8 cellular contexts compared by ENCODE assay signal in genomic region chr12:122888232-122888752, GRCh38. TPM values are rescaled to one million over a fixed set of nuclear protein-coding genes. Genes with fewer than 3 reads are reported as not detected.
DNase-seq lines count a peak whose midpoint lies in the region; ATAC-seq, FAIRE-seq and TF ChIP-seq lines count a peak whose summit lies in the region.

No MANE protein-coding gene starts in this region.

- peaks cover 30 to 70% (median 57%) of the 10 kb centered on the region in 3 donors for H3K4me1 Mint-ChIP-seq in IgD-negative memory B cell
- H3K4me1 Mint-ChIP-seq in brain = peaks cover 94% of the 10 kb centered on the region
- peaks cover 83% of the 10 kb centered on the region for H3K4me1 Mint-ChIP-seq in stimulated activated effector memory CD8-positive, alpha-beta T cell treated with anti-CD3 and anti-CD28 coated beads, Interleukin-12 subunit alpha, Interleukin-12 subunit beta, amount 100 ng/mL, for 72 hours

- H3K4me1 ChIP-seq in SJSA1 (replicated peaks) = peaks cover 49% of the 10 kb centered on the region

- peak; percentile 62 for ATAC-seq in stimulated activated effector memory CD8-positive, alpha-beta T cell treated with anti-CD3 and anti-CD28 coated beads, Interleukin-12 subunit alpha, Interleukin-12 subunit beta, amount 100 ng/mL, for 72 hours
- ATAC-seq in GM21360 (IDR thresholded peaks at IDR 0.05; ENCODE audit: unreplicated experiment) = no peak

- H3K9me3 Mint-ChIP-seq in IgD-negative memory B cell (no peaks in the 10 kb centered on the region), brain (peaks cover 0 to 2% (median 0%) of the 10 kb centered on the region in 5 experiments)
- peaks cover 2% of the 10 kb centered on the region for H3K9me3 Mint-ChIP-seq in stimulated activated effector memory CD8-positive, alpha-beta T cell treated with anti-CD3 and anti-CD28 coated beads, Interleukin-12 subunit alpha, Interleukin-12 subunit beta, amount 100 ng/mL, for 72 hours

- H3K4me3 ChIP-seq in GM12864 (ENCODE audit: low read depth, low read length) (peak overlapping the region; percentile 2; the same call in 1 of the 2 replicates), SJSA1 (no peak overlapping the region)

- H3K9me3 ChIP-seq in SJSA1 (replicated peaks) = no peaks in the 10 kb centered on the region

- H3K36me3 Mint-ChIP-seq in IgD-negative memory B cell (peaks cover 4% of the 10 kb centered on the region), brain (peaks cover 14% of the 10 kb centered on the region)
- H3K36me3 Mint-ChIP-seq in stimulated activated effector memory CD8-positive, alpha-beta T cell treated with anti-CD3 and anti-CD28 coated beads, Interleukin-12 subunit alpha, Interleukin-12 subunit beta, amount 100 ng/mL, for 72 hours = peaks cover 14% of the 10 kb centered on the region

- peak overlapping the region; percentile 81 to 91 (median 86) for H3K4me3 Mint-ChIP-seq in IgD-negative memory B cell
- peak overlapping the region; percentile 35 to 78 (median 70) for H3K4me3 Mint-ChIP-seq in brain
- H3K4me3 Mint-ChIP-seq in stimulated activated effector memory CD8-positive, alpha-beta T cell treated with anti-CD3 and anti-CD28 coated beads, Interleukin-12 subunit alpha, Interleukin-12 subunit beta, amount 100 ng/mL, for 72 hours = peak overlapping the region; percentile 74

- no peaks in the 10 kb centered on the region for H3K27me3 ChIP-seq in SJSA1 (replicated peaks)

- TF ChIP-seq CTCF in GM12864 (IDR thresholded peaks at IDR 0.05; ENCODE audit: low read depth, low read length, missing control alignments) (no peak), brain (conservative IDR thresholded peaks at IDR 0.05) (no peak)

- peak; percentile 86 for FAIRE-seq in islet of Langerhans (lab: Jason Lieb, UNC)

- peak overlapping the region; percentile 89 to 96 (median 90) for H3K27ac Mint-ChIP-seq in IgD-negative memory B cell
- H3K27ac Mint-ChIP-seq in brain = peak overlapping the region in 4 of 5 experiments; percentile 23 to 95 (median 90)
- peak overlapping the region; percentile 60 for H3K27ac Mint-ChIP-seq in stimulated activated effector memory CD8-positive, alpha-beta T cell treated with anti-CD3 and anti-CD28 coated beads, Interleukin-12 subunit alpha, Interleukin-12 subunit beta, amount 100 ng/mL, for 72 hours

- no peak for DNase-seq in GM12864 (ENCODE audit: low read depth)
- no peak for DNase-seq in SJSA1 (ENCODE audit: low read depth in 1 of 2, low spot score in 2 of 2)
- peak in 1 of 2 donors; percentile 65 for DNase-seq in stimulated activated effector memory CD8-positive, alpha-beta T cell treated with anti-CD3 and anti-CD28 coated beads, Interleukin-12 subunit alpha, Interleukin-12 subunit beta, amount 100 ng/mL, for 72 hours (ENCODE audit: low spot score in 2 of 2)
- no peak for DNase-seq in NCI-H82 treated with DMSO at 0.1 percent for 48 hours (lab: John Stamatoyannopoulos, UW; ENCODE audit: unreplicated experiment)

- H3K36me3 ChIP-seq in SJSA1 = no peaks in the 10 kb centered on the region

- peak overlapping the region; percentile 52 for H3K27ac ChIP-seq in SJSA1

- H3K27me3 Mint-ChIP-seq in IgD-negative memory B cell (peaks cover 2% of the 10 kb centered on the region), brain (peaks cover under 1% of the 10 kb centered on the region)

RNA-seq across cellular contexts. Expression of gene VPS37B, which starts 7.6 kb away (rescaled TPM):
- polyA plus RNA-seq in IgD-negative memory B cell (48.1 TPM), brain (ENCODE audit: insufficient read depth, low read depth, low replicate concordance) (17.2 TPM)
- total RNA-seq in SJSA1 (2014; rRNA removed; shearing (Covaris generic)) = 11.9 and 31.5 TPM in 2 replicates

RNA-seq across cellular contexts. Expression of gene HIP1R, which starts 53.0 kb away (rescaled TPM):
- polyA plus RNA-seq in IgD-negative memory B cell (58.3 TPM), brain (ENCODE audit: insufficient read depth, low read depth, low replicate concordance) (66.9 TPM)
- total RNA-seq in SJSA1 (2014; rRNA removed; shearing (Covaris generic)) = 14.7 and 21.7 TPM in 2 replicates
